ENCODE assay signal across 9 cellular contexts in the genomic region with DNA sequence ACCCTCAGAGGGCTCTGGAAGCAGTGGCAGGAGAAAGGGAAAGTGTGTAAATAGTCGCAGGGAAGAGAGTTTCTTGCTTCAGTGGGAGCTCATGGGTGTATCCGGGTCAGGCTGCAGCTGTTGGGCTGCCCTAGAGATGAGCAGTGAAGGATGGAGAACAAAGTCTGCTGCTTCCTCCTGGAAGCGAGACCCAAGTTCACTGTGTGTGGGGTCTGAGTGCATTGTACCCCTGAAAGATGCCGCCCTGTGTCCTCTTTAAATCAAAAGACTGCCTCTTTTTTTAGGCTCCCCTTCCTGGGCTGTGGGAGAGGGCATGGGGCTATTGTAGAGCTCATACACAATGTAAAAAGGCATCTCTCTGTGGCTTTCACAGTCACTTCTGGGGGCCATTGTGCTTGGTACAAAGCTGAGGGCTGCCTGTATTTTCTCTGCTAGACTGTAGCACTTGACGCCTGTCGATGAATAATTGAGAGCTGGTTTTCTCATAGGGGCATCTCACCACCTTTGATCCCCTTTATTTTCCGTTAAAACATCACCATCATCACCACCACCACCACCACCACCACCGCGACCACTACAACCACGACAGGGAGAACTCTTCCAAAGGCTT. TPM values are rescaled to one million over a fixed set of nuclear protein-coding genes. Genes with fewer than 3 reads are reported as not detected.
DNase-seq lines count a peak whose midpoint lies in the region; ATAC-seq and TF ChIP-seq lines count a peak whose summit lies in the region.
"Had no signal": no experiment of that assay in that cellular context is flagged by ENCODE, and none has a peak within 500 bp of the region (broad histone marks: within the 10 kb centered on the region; RNA-seq: fewer than 3 reads in every experiment).

No MANE protein-coding gene starts in this region.

- peak; percentile 59 for ATAC-seq in GM19438 (IDR thresholded peaks at IDR 0.05; ENCODE audit: low read depth, unreplicated experiment)
- ATAC-seq in Right ventricle myocardium superior (ENCODE audit: poor library complexity) = no peak

- H3K9me3 ChIP-seq in BE2C = no peaks in the 10 kb centered on the region

- H3K4me1 ChIP-seq in BE2C = peaks cover 11% of the 10 kb centered on the region

- intact Hi-C loops in Right ventricle myocardium superior (cut with DNase I) = no loop called here

- H3K27me3 ChIP-seq in HL-60 (ENCODE audit: insufficient read depth, poor library complexity, severe bottlenecking) (no peaks in the 10 kb centered on the region), BE2C (no peaks in the 10 kb centered on the region)

- H3K4me3 ChIP-seq in HL-60 (replicated peaks; ENCODE audit: insufficient read depth, low read length) (no peak overlapping the region), BE2C (ENCODE audit: low read depth, low read length) (no peak overlapping the region)

- DNase-seq in GF-D8 (lab: John Stamatoyannopoulos, UW) (peak; percentile 23), HL-60 (ENCODE audit: low read depth in 1 of 2, low spot score in 1 of 2) (no peak), hepatic stellate cell (ENCODE audit: low spot score) (peak; percentile 25), NOMO-1 (lab: John Stamatoyannopoulos, UW; ENCODE audit: unreplicated experiment in 2 of 2) (no peak), caudate nucleus (lab: John Stamatoyannopoulos, UW) (no peak), BE2C (no peak), Right ventricle myocardium superior (no peak)
- DNase-seq: NCI-H510A had no signal

- H3K36me3 ChIP-seq in BE2C = peaks cover 2% of the 10 kb centered on the region; the same call in 1 of the 2 replicates

- TF ChIP-seq CTCF in HL-60 (IDR thresholded peaks at IDR 0.05; ENCODE audit: insufficient read depth, low read length) = no peak
- no peak for TF ChIP-seq CTCF in BE2C (IDR thresholded peaks at IDR 0.05; ENCODE audit: low read depth, low read length)

- H3K27ac ChIP-seq in HL-60 (replicated peaks) = 0 out of 2 replicates have a peak overlapping the region, but pooled peaks have one; percentile 5
- no peak overlapping the region for H3K27ac ChIP-seq in caudate nucleus (ENCODE audit: low read depth, low read length)

RNA-seq across cellular contexts. Expression of a gene that starts 16.7 kb away (rescaled TPM):
- 38.2 TPM for polyA plus RNA-seq in BE2C (2012; ENCODE audit: insufficient read depth, insufficient read length, low read depth)
- total RNA-seq in Right ventricle myocardium superior = 3.0 TPM

Comparison
In these comparisons a context has a peak if more than half of its experiments do, and no peak if none do; other contexts are left out.
1. DNase-seq: peak in GF-D8 (single experiment) and hepatic stellate cell (single experiment); none in HL-60 (0 of 2), NOMO-1 (0 of 2), caudate nucleus (0 of 61), BE2C (single experiment) and Right ventricle myocardium superior (single experiment).